ENCODE assay signal across 8 cellular contexts in the genomic region with DNA sequence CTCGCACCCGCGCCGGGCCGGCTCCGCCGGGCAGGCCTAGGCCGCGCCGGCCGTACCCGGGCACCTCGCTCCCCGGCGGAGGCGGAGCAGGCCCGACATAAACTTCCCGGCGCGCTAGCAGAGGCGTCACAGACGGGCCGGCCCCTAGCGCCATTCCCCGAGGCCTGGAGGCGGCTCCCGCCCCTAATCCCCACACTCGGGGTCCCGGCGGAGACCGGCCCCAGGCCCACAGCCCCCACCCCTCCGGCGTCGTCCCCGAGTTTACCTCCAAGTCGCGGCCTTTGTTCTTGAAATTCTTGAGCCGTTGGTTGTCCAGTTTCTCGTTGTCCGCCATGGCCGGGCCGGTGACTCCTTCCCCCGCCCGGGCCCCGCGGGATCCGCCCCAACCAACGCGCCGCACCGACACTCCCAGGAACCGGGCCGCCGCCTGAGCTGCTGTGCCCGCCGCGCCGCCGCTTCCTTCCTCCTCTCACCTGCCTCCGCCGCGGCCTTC. TPM values are rescaled to one million over a fixed set of nuclear protein-coding genes. Genes with fewer than 3 reads are reported as not detected.
DNase-seq lines count a peak whose midpoint lies in the region; ATAC-seq, FAIRE-seq and TF ChIP-seq lines count a peak whose summit lies in the region.

No MANE protein-coding gene starts in this region.

- in situ Hi-C loops in GM12878 (cut with MboI), result loop anchor here (10.0 kb wide), 1 partner anchor 660 kb away; the partner anchor contains the start of gene NMD3

- CTCF ChIA-PET in GM12878 (lab: Yijun Ruan, JAX), result interaction anchor here (1.6 kb wide), 1 partner anchor 108 kb away, joined by 7 read pairs; no protein-coding TSS in a partner anchor

- H3K27ac ChIP-seq in GM12878 (ENCODE audit: control insufficient read depth, insufficient read depth), result peak overlapping the region; percentile 83
- H3K27ac ChIP-seq in iPS-18a (ENCODE audit: low read length), result no peak overlapping the region

- FAIRE-seq in GM12878 (lab: Jason Lieb, UNC), result no peak

- no peaks in the 10 kb centered on the region for H3K27me3 ChIP-seq in GM12878 (replicated peaks in 1 of 2; ENCODE audit: control insufficient read depth in 2 of 2, insufficient read depth in 2 of 2, low read length in 1 of 2)
- peaks cover 7% of the 10 kb centered on the region for H3K27me3 ChIP-seq in iPS-18a (ENCODE audit: control insufficient read depth, insufficient read depth, low read length)

- POLR2A ChIA-PET in GM12878 (lab: Charles Lee), result interaction anchor here (0.7 to 3.5 kb wide), 4 partner anchors 11 to 116 kb away, joined by 3 to 18 read pairs (median 8); partner anchors contain the start of gene TRIM59

- under 1% methylated on average over 37 of the region's 62 CpGs for WGBS in GM12878 (ENCODE audit: insufficient coverage, insufficient replicate concordance, low lambda C conversion rate, missing lambda C conversion rate)

- SMC1A ChIA-PET in GM12878 (lab: Charles Lee; ENCODE audit: uncharacterized antibody, unreplicated experiment), result interaction anchor here (1.1 to 1.7 kb wide), 4 partner anchors 19 to 117 kb away, joined by 3 to 6 read pairs (median 4); no protein-coding TSS in a partner anchor

- TF ChIP-seq EP300 in GM12878 (IDR thresholded peaks at IDR 0.05; ENCODE audit: borderline replicate concordance in 1 of 2, control insufficient read depth in 1 of 2, low read depth in 2 of 2, low read length in 2 of 2), result no peak

- H3K36me3 ChIP-seq in GM12878 (ENCODE audit: control insufficient read depth in 2 of 2, insufficient read depth in 2 of 2, low read length in 1 of 2) (no peaks in the 10 kb centered on the region), iPS-18a (ENCODE audit: control insufficient read depth, low read depth, low read length) (peaks cover 12% of the 10 kb centered on the region)

- peaks cover 60% of the 10 kb centered on the region for H3K79me2 ChIP-seq in GM12878 (ENCODE audit: control insufficient read depth, insufficient read depth, low read length)

- H3K9me3 ChIP-seq in GM12878 (replicated peaks; ENCODE audit: control insufficient read depth, insufficient read depth, low read length) (no peaks in the 10 kb centered on the region; the same call in 2 of the 3 replicates), iPS-18a (ENCODE audit: control insufficient read depth, low read depth, low read length) (no peaks in the 10 kb centered on the region)

- ATAC-seq in HG03575 (IDR thresholded peaks at IDR 0.05; ENCODE audit: extremely low read depth, insufficient number of reproducible peaks, low FRiP score, unreplicated experiment), result peak; percentile 13
- peak; percentile 72 for ATAC-seq in SK-N-SH treated with all-trans-retinoic acid at 6 μM for 48 hours
- peak; percentile 68 for ATAC-seq in GM12878

- no peak for TF ChIP-seq RAD21 in GM12878 (IDR thresholded peaks at IDR 0.05; ENCODE audit: insufficient read depth, low read depth, low read length)

- no peak overlapping the region for H3K4me2 ChIP-seq in GM12878 (ENCODE audit: control insufficient read depth, insufficient read depth)

- H3K4me1 ChIP-seq in GM12878 (ENCODE audit: control insufficient read depth, insufficient read depth, low read length), result peaks cover 7% of the 10 kb centered on the region; the same call in 1 of the 2 replicates
- H3K4me1 ChIP-seq in iPS-18a (ENCODE audit: control insufficient read depth, low read depth, low read length), result peaks cover 17% of the 10 kb centered on the region

- no peak for TF ChIP-seq CTCF in GM20000 (IDR thresholded peaks at IDR 0.05; ENCODE audit: extremely low read depth, missing control alignments)
- TF ChIP-seq CTCF in GM12878 (IDR thresholded peaks at IDR 0.05 in 2 of 3, conservative IDR thresholded peaks at IDR 0.05 in 1 of 3; ENCODE audit: control insufficient read depth in 2 of 3, extremely low read depth in 1 of 3, insufficient read depth in 1 of 3, low read depth in 3 of 3, low read length in 3 of 3), result no peak

- H4K20me1 ChIP-seq in GM12878 (ENCODE audit: control insufficient read depth, insufficient read depth), result no peaks in the 10 kb centered on the region

- intact Hi-C loops in GM12878 (cut with micrococcal nuclease; ENCODE audit: unreplicated experiment), result loop anchor here (1.0 kb wide), 1 partner anchor 106 kb away; no protein-coding TSS in a partner anchor

- H3K4me3 ChIP-seq in GM12878 (peak overlapping the region; percentile 79), iPS-18a (ENCODE audit: low read length) (peak overlapping the region; percentile 84)

- TF ChIP-seq POLR2A in GM12878 (IDR thresholded peaks at IDR 0.05; ENCODE audit: low read depth, low read length), result peak; percentile 71

- H3K9ac ChIP-seq in GM12878 (ENCODE audit: control insufficient read depth, insufficient read depth, low read length) (peak overlapping the region; percentile 81), iPS-18a (ENCODE audit: low read length) (peak overlapping the region; percentile 76)

- RAD21 ChIA-PET in GM12878 (lab: Charles Lee; ENCODE audit: unreplicated experiment), result interaction anchor here (0.9 kb wide), 1 partner anchor 657 kb away, joined by 3 read pairs; no protein-coding TSS in a partner anchor

- peak overlapping the region; percentile 64 for H2AFZ ChIP-seq in GM12878 (ENCODE audit: control insufficient read depth, low read depth, low read length)

- DNase-seq in EH (ENCODE audit: low read depth) (peak; percentile 74), GM20000 (ENCODE audit: low spot score) (peak; percentile 83), GM12878 (ENCODE audit: low read depth, low spot score) (no peak), smooth muscle cell of the brain vasculature (ENCODE audit: low read depth, low spot score) (peak; percentile 18), islet precursor cell (no peak)

- BruUV-seq in GM12878 (replicated peaks; lab: Mats Ljungman, UMichigan), result no TSS peak

TF ChIP-seq in SK-N-SH treated with all-trans-retinoic acid at 6 μM for 48 hours, 23 proteins besides CTCF, POLR2A, EP300 and RAD21 (continues in another document):
- TF ChIP-seq TCF4 (CRISPR knock-in tag; IDR thresholded peaks at IDR 0.05; ENCODE audit: borderline replicate concordance), result no peak

TF ChIP-seq in GM12878, 131 proteins besides CTCF, POLR2A, EP300 and RAD21:
- TF ChIP-seq CREM (IDR thresholded peaks at IDR 0.05; ENCODE audit: low read depth), result peak; percentile 89
- TF ChIP-seq, protein P1, sequence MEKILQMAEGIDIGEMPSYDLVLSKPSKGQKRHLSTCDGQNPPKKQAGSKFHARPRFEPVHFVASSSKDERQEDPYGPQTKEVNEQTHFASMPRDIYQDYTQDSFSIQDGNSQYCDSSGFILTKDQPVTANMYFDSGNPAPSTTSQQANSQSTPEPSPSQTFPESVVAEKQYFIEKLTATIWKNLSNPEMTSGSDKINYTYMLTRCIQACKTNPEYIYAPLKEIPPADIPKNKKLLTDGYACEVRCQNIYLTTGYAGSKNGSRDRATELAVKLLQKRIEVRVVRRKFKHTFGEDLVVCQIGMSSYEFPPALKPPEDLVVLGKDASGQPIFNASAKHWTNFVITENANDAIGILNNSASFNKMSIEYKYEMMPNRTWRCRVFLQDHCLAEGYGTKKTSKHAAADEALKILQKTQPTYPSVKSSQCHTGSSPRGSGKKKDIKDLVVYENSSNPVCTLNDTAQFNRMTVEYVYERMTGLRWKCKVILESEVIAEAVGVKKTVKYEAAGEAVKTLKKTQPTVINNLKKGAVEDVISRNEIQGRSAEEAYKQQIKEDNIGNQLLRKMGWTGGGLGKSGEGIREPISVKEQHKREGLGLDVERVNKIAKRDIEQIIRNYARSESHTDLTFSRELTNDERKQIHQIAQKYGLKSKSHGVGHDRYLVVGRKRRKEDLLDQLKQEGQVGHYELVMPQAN (conservative IDR thresholded peaks at IDR 0.05), result 0 out of 2 replicates have a peak, but pooled peaks have one; percentile 19
- TF ChIP-seq, protein P2, sequence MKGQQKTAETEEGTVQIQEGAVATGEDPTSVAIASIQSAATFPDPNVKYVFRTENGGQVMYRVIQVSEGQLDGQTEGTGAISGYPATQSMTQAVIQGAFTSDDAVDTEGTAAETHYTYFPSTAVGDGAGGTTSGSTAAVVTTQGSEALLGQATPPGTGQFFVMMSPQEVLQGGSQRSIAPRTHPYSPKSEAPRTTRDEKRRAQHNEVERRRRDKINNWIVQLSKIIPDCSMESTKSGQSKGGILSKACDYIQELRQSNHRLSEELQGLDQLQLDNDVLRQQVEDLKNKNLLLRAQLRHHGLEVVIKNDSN (IDR thresholded peaks at IDR 0.05; ENCODE audit: borderline replicate concordance, extremely low read length, insufficient read depth, low read depth, low read length), result no peak
- peak; percentile 19; the same call in 1 of the 2 replicates for TF ChIP-seq IKZF1 (conservative IDR thresholded peaks at IDR 0.05)
- 0 out of 2 replicates have a peak, but pooled peaks have one; percentile 43 for TF ChIP-seq ASH2L (IDR thresholded peaks at IDR 0.05; ENCODE audit: borderline replicate concordance, low read depth)
- TF ChIP-seq RBBP5 (conservative IDR thresholded peaks at IDR 0.05), result no peak
- no peak for TF ChIP-seq MYB (IDR thresholded peaks at IDR 0.05; ENCODE audit: borderline replicate concordance, low read depth, low read length)
- peak; percentile 91 for TF ChIP-seq CREB1 (IDR thresholded peaks at IDR 0.05; ENCODE audit: low read depth)
- peak; percentile 88 for TF ChIP-seq YY1 (IDR thresholded peaks at IDR 0.05; ENCODE audit: low read depth, low read length)
- TF ChIP-seq SRF (IDR thresholded peaks at IDR 0.05; ENCODE audit: low read depth in 2 of 2, low read length in 2 of 2), result peak in 1 of 2 experiments; percentile 50; a peak in 1 of 4 replicates
- 0 out of 2 replicates have a peak, but pooled peaks have one; percentile 61 for TF ChIP-seq SMARCA5 (IDR thresholded peaks at IDR 0.05)

RNA-seq across cellular contexts. Expression of gene KPNA4, which starts 0.4 kb away (rescaled TPM):
- 24.0 and 28.0 TPM in 2 replicates for total RNA-seq in GM12878 (2013; cell fraction: nucleolus; rRNA removed)
- total RNA-seq in GM12878 (2014; rRNA removed) (17.3 and 18.3 TPM in 2 replicates), GM12878 (2014; rRNA removed; fragmentation: Illumina TruSeq; extraction: Trizol) (29.9 and 30.5 TPM in 2 replicates), GM12878 (2021) (40.6 and 44.4 TPM in 2 replicates)
- polyA plus RNA-seq in GM12878 (2011; ENCODE audit: low read depth), result 8.1 TPM
- polyA plus RNA-seq in GM12878 (2011; rRNA removed) (18.8 and 30.9 TPM in 2 replicates), GM12878 (2014; fragmentation: Illumina TruSeq; extraction: Trizol) (23.3 and 27.3 TPM in 2 replicates), GM12878 (2014; fragmentation: Nextera tagmentation; extraction: Ambion mirVana) (10 to 100 TPM in 1 of 2 experiments, 1 to 10 TPM in 1; 9.9 to 15.8 TPM), GM12878 (2014; rRNA removed) (12.4 and 13.8 TPM in 2 replicates), GM12878 (2016; fragmentation: Nextera tagmentation; extraction: Ambion mirVana) (10 to 100 TPM; 14.4 to 20.3 TPM)
- polyA plus RNA-seq in GM12878 (2011; cell fraction: cytosol; rRNA removed), result 8.1 and 9.7 TPM in 2 replicates
- polyA plus RNA-seq in GM12878 (2011; cell fraction: nucleus; rRNA removed), result 6.8 and 8.5 TPM in 2 replicates
- polyA plus RNA-seq in GM12878 (2012), result 10.7 and 12.1 TPM in 2 replicates
- 21.7 and 29.7 TPM in 2 replicates for polyA minus RNA-seq in GM12878 (2011; rRNA and poly(A)+ RNA removed)
- 21.9 and 32.4 TPM in 2 replicates for polyA minus RNA-seq in GM12878 (2011; cell fraction: cytosol; rRNA and poly(A)+ RNA removed)
- polyA minus RNA-seq in GM12878 (2011; cell fraction: nucleus; rRNA and poly(A)+ RNA removed), result 16.0 and 30.7 TPM in 2 replicates

Comparison
In these comparisons a context has a peak if more than half of its experiments do, and no peak if none do; other contexts are left out.
1. DNase-seq: peak in EH (single experiment), GM20000 (single experiment) and smooth muscle cell of the brain vasculature (single experiment); none in GM12878 (single experiment) and islet precursor cell (single experiment).
2. ATAC-seq: peak in every context shown above with its lines; median percentile 72 in SK-N-SH treated with all-trans-retinoic acid at 6 μM for 48 hours; 68 in GM12878; 13 in HG03575.